ENCODE assay signal across 1 cellular context in genomic region chr7:77544523-77544922, GRCh38.
A peak's percentile ranks its signal among the peaks of the same experiment; 100 is the strongest.
TF ChIP-seq lines count a peak whose summit lies in the region.

No MANE protein-coding gene starts in this region.

TF ChIP-seq in HepG2, 621 proteins besides CTCF, POLR2A, EP300 and RAD21:
- TF ChIP-seq GPN1 (CRISPR knock-in tag; IDR thresholded peaks at IDR 0.05; ENCODE audit: borderline replicate concordance) (no peak), RBFOX2 (IDR thresholded peaks at IDR 0.05; ENCODE audit: low read depth, low read length) (0 out of 2 replicates have a peak, but pooled peaks have one; percentile 0)
